Comparison of ENCODE assay signal across 11 cellular contexts in genomic region chr9:77978086-77978781, GRCh38. TPM values are rescaled to one million over a fixed set of nuclear protein-coding genes. Genes with fewer than 3 reads are reported as not detected.
DNase-seq lines count a peak whose midpoint lies in the region; ATAC-seq, FAIRE-seq and TF ChIP-seq lines count a peak whose summit lies in the region.
"Had no signal": no experiment of that assay in that cellular context is flagged by ENCODE, and none has a peak within 500 bp of the region (broad histone marks: within the 10 kb centered on the region; RNA-seq: fewer than 3 reads in every experiment).

No MANE protein-coding gene starts in this region.

- no peak overlapping the region for H3K4me3 ChIP-seq in left ventricle myocardium inferior
- no peak overlapping the region for H3K4me3 ChIP-seq in SK-N-MC
- H3K4me3 ChIP-seq in esophagus squamous epithelium = no peak overlapping the region
- H3K4me3 ChIP-seq in upper lobe of right lung = no peak overlapping the region
- H3K4me3 ChIP-seq: ascending aorta, tibial artery had no signal

- intact Hi-C loops in left ventricle myocardium inferior (cut with micrococcal nuclease) (loop anchor here (10.0 kb wide), 1 partner anchor 57 kb away; the partner anchor contains the start of gene GNAQ), left cardiac atrium (cut with DNase I) (loop anchor here (2.0 to 5.0 kb wide), 2 partner anchors 55 to 59 kb away; no protein-coding TSS in a partner anchor), esophagus squamous epithelium (cut with DNase I) (no loop called here), upper lobe of right lung (cut with DNase I) (loop anchor here (10.0 kb wide), 1 partner anchor 47 kb away; no protein-coding TSS in a partner anchor)

- no peak for TF ChIP-seq CTCF in left ventricle myocardium inferior (IDR thresholded peaks at IDR 0.05; ENCODE audit: borderline replicate concordance)
- no peak for TF ChIP-seq CTCF in esophagus squamous epithelium (IDR thresholded peaks at IDR 0.05)
- no peak for TF ChIP-seq CTCF in upper lobe of right lung (IDR thresholded peaks at IDR 0.05)

- DNase-seq in left ventricle myocardium inferior (no peak), left cardiac atrium (no peak), SK-N-MC (ENCODE audit: low read depth, low spot score) (no peak), esophagus squamous epithelium (lab: John Stamatoyannopoulos, UW) (no peak), upper lobe of right lung (no peak), H54 (ENCODE audit: insufficient read length, low spot score) (no peak)
- DNase-seq: NCI-H446 treated with DMSO at 0.1 percent for 48 hours, tibial artery had no signal

- ATAC-seq in left cardiac atrium (no peak), upper lobe of right lung (no peak), HG03159 (IDR thresholded peaks at IDR 0.05; ENCODE audit: unreplicated experiment) (no peak), HG02763 (IDR thresholded peaks at IDR 0.05; ENCODE audit: unreplicated experiment) (no peak)

- no peaks in the 10 kb centered on the region for H3K27me3 ChIP-seq in left ventricle myocardium inferior (ENCODE audit: low read depth)
- no peaks in the 10 kb centered on the region for H3K27me3 ChIP-seq in esophagus squamous epithelium
- H3K27me3 ChIP-seq in upper lobe of right lung = no peaks in the 10 kb centered on the region
- H3K27me3 ChIP-seq: ascending aorta, tibial artery had no signal

- H3K4me1 ChIP-seq in left ventricle myocardium inferior (peaks cover 55% of the 10 kb centered on the region), esophagus squamous epithelium (peaks cover 38 to 98% (median 45%) of the 10 kb centered on the region in 3 donors), upper lobe of right lung (peaks cover 53% of the 10 kb centered on the region)

- H3K27ac ChIP-seq in left ventricle myocardium inferior (replicated peaks) (peak overlapping the region; percentile 80), SK-N-MC (peak overlapping the region; percentile 0; the same call in 1 of the 2 replicates), esophagus squamous epithelium (peak overlapping the region; percentile 52 to 75 (median 68)), upper lobe of right lung (peak overlapping the region; percentile 58)
- H3K27ac ChIP-seq: ascending aorta, tibial artery had no signal

- no peaks in the 10 kb centered on the region for H3K9me3 ChIP-seq in left ventricle myocardium inferior (replicated peaks)
- H3K9me3 ChIP-seq in SK-N-MC (ENCODE audit: low read depth, low read length) = no peaks in the 10 kb centered on the region
- no peaks in the 10 kb centered on the region for H3K9me3 ChIP-seq in esophagus squamous epithelium
- H3K9me3 ChIP-seq in upper lobe of right lung = no peaks in the 10 kb centered on the region
- H3K9me3 ChIP-seq: ascending aorta, tibial artery had no signal

- peaks cover 8% of the 10 kb centered on the region for H3K36me3 ChIP-seq in left ventricle myocardium inferior
- no peaks in the 10 kb centered on the region for H3K36me3 ChIP-seq in SK-N-MC (ENCODE audit: insufficient read depth, low read length)
- peaks cover 0 to 7% (median 0%) of the 10 kb centered on the region in 3 donors for H3K36me3 ChIP-seq in esophagus squamous epithelium
- H3K36me3 ChIP-seq in upper lobe of right lung = no peaks in the 10 kb centered on the region
- H3K36me3 ChIP-seq: ascending aorta, tibial artery had no signal

- WGBS in esophagus squamous epithelium, 2 donors = 72 to 73% methylated on average over 3 of the region's 3 CpGs

- TF ChIP-seq POLR2A in esophagus squamous epithelium (IDR thresholded peaks at IDR 0.05) = no peak
- no peak for TF ChIP-seq POLR2A in H54 (IDR thresholded peaks at IDR 0.05; ENCODE audit: low read depth, low read length)

- no peak for FAIRE-seq in H54 (lab: Jason Lieb, UNC)

- H3K9ac ChIP-seq in SK-N-MC (ENCODE audit: insufficient read length) = no peak overlapping the region

RNA-seq across cellular contexts. Expression of gene GNAQ, which starts 53.4 kb away (rescaled TPM):
- 15.2 TPM for total RNA-seq in left ventricle myocardium inferior
- total RNA-seq in left cardiac atrium = 10 to 100 TPM; 20.9 to 27.8 TPM
- total RNA-seq in esophagus squamous epithelium = 10 to 100 TPM; 18.1 to 35.1 (median 24.0) TPM
- total RNA-seq in upper lobe of right lung = 132 TPM

Comparison
In these comparisons a context has a peak if more than half of its experiments do, and no peak if none do; other contexts are left out.
1. H3K27ac ChIP-seq: peak in every context shown above with its lines; median percentile 80 in left ventricle myocardium inferior; 68 in esophagus squamous epithelium; 58 in upper lobe of right lung; 0 in SK-N-MC.